In the genomic region with DNA sequence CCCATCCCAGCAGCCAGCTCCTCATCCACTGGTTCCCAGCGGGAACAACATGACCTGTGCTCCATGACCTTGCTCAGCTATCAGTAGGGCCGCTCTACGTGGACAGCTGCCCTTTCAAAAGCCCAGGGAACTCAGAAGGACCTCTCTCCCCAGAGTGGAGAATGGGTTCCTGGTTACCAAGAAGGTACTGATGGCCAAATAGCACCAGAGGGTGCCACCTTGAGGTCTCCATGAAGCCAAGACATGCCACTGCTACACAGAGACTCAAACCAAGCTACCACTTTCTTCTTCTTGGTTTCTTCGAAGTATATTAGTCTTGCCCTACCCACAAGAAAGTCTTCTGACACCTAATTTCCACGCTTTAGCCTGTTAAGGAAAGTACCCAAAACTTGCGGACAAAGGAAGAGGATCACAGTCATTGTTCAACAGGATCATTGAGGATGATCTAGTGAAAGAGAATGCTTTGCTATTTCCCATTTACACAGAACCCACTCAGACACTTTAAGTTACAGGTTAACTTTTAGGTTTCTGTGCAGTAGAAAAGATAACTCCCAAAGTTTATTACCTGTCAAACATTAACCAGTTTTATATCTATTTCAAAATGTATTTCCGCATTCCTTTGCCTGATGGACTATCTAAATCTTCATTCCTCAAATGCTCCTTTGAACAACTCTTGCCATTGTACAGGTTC, we compare ENCODE assay signal across 10 cellular contexts.
DNase-seq lines count a peak whose midpoint lies in the region; ATAC-seq and TF ChIP-seq lines count a peak whose summit lies in the region.
"Had no signal": no experiment of that assay in that cellular context is flagged by ENCODE, and none has a peak within 500 bp of the region (broad histone marks: within the 10 kb centered on the region; RNA-seq: fewer than 3 reads in every experiment).

No MANE protein-coding gene starts in this region.

- no peak overlapping the region for H2AFZ ChIP-seq in hepatocyte
- H2AFZ ChIP-seq in mammary epithelial cell (ENCODE audit: low read depth, low read length): no peak overlapping the region

- H3K9me2 ChIP-seq in hepatocyte (replicated peaks; ENCODE audit: insufficient read depth): no peaks in the 10 kb centered on the region

- H3K4me3 ChIP-seq in hepatocyte (no peak overlapping the region), mammary epithelial cell (replicated peaks in 1 of 3; ENCODE audit: insufficient read depth in 1 of 3, low read depth in 2 of 3, low read length in 3 of 3) (no peak overlapping the region)
- H3K4me3 ChIP-seq in CD8-positive, alpha-beta memory T cell (ENCODE audit: low read length): no peak overlapping the region
- H3K4me3 ChIP-seq: K562 had no signal

- H3K27ac ChIP-seq in hepatocyte: peak overlapping the region; percentile 91
- no peak overlapping the region for H3K27ac ChIP-seq in CD8-positive, alpha-beta memory T cell (ENCODE audit: low read depth, low read length)
- no peak overlapping the region for H3K27ac ChIP-seq in mammary epithelial cell (ENCODE audit: insufficient read depth, low read depth, low read length)

- H3K9ac ChIP-seq in mammary epithelial cell (ENCODE audit: insufficient read depth, low read length): no peak overlapping the region

- POLR2A ChIA-PET in CD8-positive, alpha-beta memory T cell (lab: Charles Lee): no interaction called here

- H3K27ac Mint-ChIP-seq in CD8-positive, alpha-beta memory T cell: no peak overlapping the region

- 66% methylated on average over 7 of the region's 7 CpGs for WGBS in hepatocyte (ENCODE audit: low lambda C conversion rate, missing lambda C conversion rate)
- 89% methylated on average over 7 of the region's 7 CpGs for WGBS in mammary epithelial cell (ENCODE audit: low coverage, missing lambda C conversion rate)

- no peaks in the 10 kb centered on the region for H3K36me3 Mint-ChIP-seq in CD8-positive, alpha-beta memory T cell

- DNase-seq in ACHN (peak; percentile 90), hepatocyte (ENCODE audit: low spot score) (peak; percentile 39), NCI-H146 (lab: John Stamatoyannopoulos, UW) (no peak), mammary epithelial cell (no peak)
- DNase-seq in CD8-positive, alpha-beta memory T cell: no peak
- no peak for DNase-seq in activated CD4-positive, alpha-beta T cell treated with anti-CD3 and anti-CD28 coated beads for 1 hour

- H3K4me1 Mint-ChIP-seq in CD8-positive, alpha-beta memory T cell: peaks cover 2 to 5% (median 4%) of the 10 kb centered on the region in 3 donors
- H3K4me1 Mint-ChIP-seq: neural crest cell had no signal

- no peak for TF ChIP-seq CTCF in hepatocyte (IDR thresholded peaks at IDR 0.05; ENCODE audit: poor library complexity)
- TF ChIP-seq CTCF in mammary epithelial cell (conservative IDR thresholded peaks at IDR 0.05 in 1 of 2, IDR thresholded peaks at IDR 0.05 in 1 of 2; ENCODE audit: extremely low read depth in 1 of 2, insufficient read depth in 1 of 2, low read depth in 1 of 2, low read length in 2 of 2): no peak

- H3K4me2 ChIP-seq in hepatocyte: peak overlapping the region; percentile 48
- H3K4me2 ChIP-seq in mammary epithelial cell (ENCODE audit: insufficient read depth, low read depth, low read length): no peak overlapping the region

- in situ Hi-C loops in ACHN (cut with HindIII; ENCODE audit: low pct_ligation_motif_present, low pct_unique_long_range_greater_than_20kb, low sequenced_read_pairs) (no loop called here), mammary epithelial cell (cut with MboI; ENCODE audit: low sequenced_read_pairs in 2 of 2) (loop anchor here (5.0 to 10.0 kb wide), 2 partner anchors 148 to 236 kb away; partner anchors contain the start of gene MALT1 (in 1 of the 2))

- H3K9me3 ChIP-seq in hepatocyte (ENCODE audit: low read depth): no peaks in the 10 kb centered on the region
- no peaks in the 10 kb centered on the region for H3K9me3 ChIP-seq in CD8-positive, alpha-beta memory T cell (ENCODE audit: low read length)
- no peaks in the 10 kb centered on the region for H3K9me3 ChIP-seq in mammary epithelial cell (replicated peaks; ENCODE audit: insufficient read depth, low read length)

- dilution Hi-C loops in mammary epithelial cell (cut with HindIII; ENCODE audit: low sequenced_read_pairs): loop anchor here (5.0 to 25.0 kb wide), 2 partner anchors 226 to 536 kb away; no protein-coding TSS in a partner anchor

- no peaks in the 10 kb centered on the region for H3K27me3 ChIP-seq in hepatocyte
- peaks cover 4% of the 10 kb centered on the region for H3K27me3 ChIP-seq in CD8-positive, alpha-beta memory T cell (ENCODE audit: insufficient read depth, low read length, poor library complexity, severe bottlenecking)
- no peaks in the 10 kb centered on the region for H3K27me3 ChIP-seq in mammary epithelial cell (ENCODE audit: insufficient read depth, low read length)

- no peaks in the 10 kb centered on the region for H3K9me3 Mint-ChIP-seq in CD8-positive, alpha-beta memory T cell
- H3K9me3 Mint-ChIP-seq: neural crest cell had no signal

- no peaks in the 10 kb centered on the region for H4K20me1 ChIP-seq in hepatocyte (ENCODE audit: insufficient read depth, poor library complexity, severe bottlenecking)
- H4K20me1 ChIP-seq in mammary epithelial cell (ENCODE audit: insufficient read depth, low read length): no peaks in the 10 kb centered on the region

- H3K4me1 ChIP-seq in hepatocyte (ENCODE audit: insufficient read depth) (peaks cover 21% of the 10 kb centered on the region), mammary epithelial cell (ENCODE audit: insufficient read depth, low read length) (peaks cover 8% of the 10 kb centered on the region)
- no peaks in the 10 kb centered on the region for H3K4me1 ChIP-seq in CD8-positive, alpha-beta memory T cell (ENCODE audit: insufficient read depth, low read length)

- H3K27me3 Mint-ChIP-seq in CD8-positive, alpha-beta memory T cell: peaks cover 15 to 39% of the 10 kb centered on the region in 2 donors

- intact Hi-C loops in mammary epithelial cell (cut with micrococcal nuclease): loop anchor here (5.0 kb wide), 1 partner anchor 531 kb away; no protein-coding TSS in a partner anchor

- no TSS peak for BruUV-seq in mammary epithelial cell (replicated peaks; lab: Mats Ljungman, UMichigan)

- ATAC-seq in GM19455 (IDR thresholded peaks at IDR 0.05; ENCODE audit: unreplicated experiment) (peak; percentile 19), HG03521 (IDR thresholded peaks at IDR 0.05; ENCODE audit: unreplicated experiment) (peak; percentile 4)
- ATAC-seq: K562 had no signal

- H3K36me3 ChIP-seq in hepatocyte (replicated peaks; ENCODE audit: insufficient read depth, low read depth) (no peaks in the 10 kb centered on the region), mammary epithelial cell (ENCODE audit: insufficient read depth, low read length) (no peaks in the 10 kb centered on the region)
- H3K36me3 ChIP-seq in CD8-positive, alpha-beta memory T cell (ENCODE audit: insufficient read depth, low read length): no peaks in the 10 kb centered on the region

- H3K79me2 ChIP-seq in hepatocyte (no peaks in the 10 kb centered on the region), mammary epithelial cell (ENCODE audit: insufficient read depth, low read length) (no peaks in the 10 kb centered on the region)

- CTCF ChIA-PET in CD8-positive, alpha-beta memory T cell (lab: Charles Lee): interaction anchor here (0.6 to 12.2 kb wide), 3 partner anchors 156 to 557 kb away, joined by 3 to 240 read pairs (median 3); no protein-coding TSS in a partner anchor
- CTCF ChIA-PET in mammary epithelial cell (lab: Charles Lee; ENCODE audit: low non-redundant PET): no interaction called here

- no peak overlapping the region for H3K4me3 Mint-ChIP-seq in CD8-positive, alpha-beta memory T cell
- H3K4me3 Mint-ChIP-seq: neural crest cell had no signal

Comparison
In these comparisons a context has a peak if more than half of its experiments do, and no peak if none do; other contexts are left out.
1. DNase-seq: peak in ACHN (single experiment) and hepatocyte (single experiment); none in CD8-positive, alpha-beta memory T cell (0 of 5), activated CD4-positive, alpha-beta T cell treated with anti-CD3 and anti-CD28 coated beads for 1 hour (single experiment), NCI-H146 (single experiment) and mammary epithelial cell (single experiment).